Comparison of ENCODE assay signal across 16 cellular contexts in the genomic region with DNA sequence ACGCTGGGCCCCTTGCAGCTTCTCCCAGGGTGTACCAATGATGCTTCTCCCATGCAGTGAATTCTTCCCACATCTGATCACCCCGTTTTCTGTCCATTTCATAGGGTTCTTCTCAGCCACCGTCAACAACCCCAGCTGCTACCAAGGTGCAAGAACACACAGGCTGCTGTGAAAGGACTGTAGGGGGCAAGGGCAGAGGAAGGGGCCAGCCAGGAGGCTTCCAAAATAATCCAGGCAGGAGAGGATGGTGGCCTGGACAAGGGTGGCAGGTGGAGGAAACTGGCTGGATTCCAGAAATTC.
"Had no signal": no experiment of that assay in that cellular context is flagged by ENCODE, and none has a peak within 500 bp of the region (broad histone marks: within the 10 kb centered on the region; RNA-seq: fewer than 3 reads in every experiment).

No MANE protein-coding gene starts in this region.

- H3K4me3 ChIP-seq: body of pancreas, gastroesophageal sphincter, upper lobe of right lung had no signal

- H3K27ac Mint-ChIP-seq: activated naive CD4-positive, alpha-beta T cell treated with anti-CD3 and anti-CD28 coated beads, Interleukin-2, amount 50 U/mL, for 24 hours; naive B cell; stimulated activated naive B cell treated with anti-CD40 and anti-IgM and Interleukin-4, amounts not matched to agents 10 μg/mL and 1 μg/mL and 100 μg/mL, for 72 hours had no signal

- H3K4me1 ChIP-seq: gastroesophageal sphincter had no signal

- H3K9me3 Mint-ChIP-seq: activated naive CD4-positive, alpha-beta T cell treated with anti-CD3 and anti-CD28 coated beads, Interleukin-2, amount 50 U/mL, for 24 hours had no signal

- H3K36me3 ChIP-seq: gastroesophageal sphincter, upper lobe of right lung had no signal

- H3K27me3 ChIP-seq: body of pancreas, upper lobe of right lung had no signal

- H3K9me3 ChIP-seq: body of pancreas, gastroesophageal sphincter, upper lobe of right lung had no signal

- H3K27ac ChIP-seq: body of pancreas, gastroesophageal sphincter had no signal

- H3K4me1 Mint-ChIP-seq: activated naive CD4-positive, alpha-beta T cell treated with anti-CD3 and anti-CD28 coated beads, Interleukin-2, amount 50 U/mL, for 24 hours; stimulated activated naive B cell treated with anti-CD40 and anti-IgM and Interleukin-4, amounts not matched to agents 10 μg/mL and 1 μg/mL and 100 μg/mL, for 72 hours had no signal

- H3K36me3 Mint-ChIP-seq: activated naive CD4-positive, alpha-beta T cell treated with anti-CD3 and anti-CD28 coated beads, Interleukin-2, amount 50 U/mL, for 24 hours; naive B cell; stimulated activated naive B cell treated with anti-CD40 and anti-IgM and Interleukin-4, amounts not matched to agents 10 μg/mL and 1 μg/mL and 100 μg/mL, for 72 hours had no signal

- ATAC-seq: body of pancreas; gastroesophageal sphincter; left ventricle myocardium superior; sciatic nerve; stimulated activated naive B cell treated with anti-CD40 and anti-IgM and Interleukin-4, amounts not matched to agents 10 μg/mL and 1 μg/mL and 100 μg/mL, for 72 hours; upper lobe of right lung had no signal

- DNase-seq: activated CD4-positive, alpha-beta T cell treated with anti-CD3 and anti-CD28 coated beads, Interleukin-2, amount 50 U/mL, for 1 hour; activated CD4-positive, CD25-positive, alpha-beta regulatory T cell; body of pancreas; cerebellar nuclear complex; dermis blood vessel endothelial cell; left ventricle myocardium superior; naive B cell; nucleus accumbens; stimulated activated CD4-positive, alpha-beta T cell treated with anti-CD3 and anti-CD28 coated beads, Interleukin-2, amount 100 ng/mL, for 24 hours; stimulated activated naive B cell treated with anti-CD40 and anti-IgM and Interleukin-4, amounts not matched to agents 10 μg/mL and 1 μg/mL and 100 μg/mL, for 72 hours; substantia nigra; T-helper 2 cell; upper lobe of right lung had no signal

- H3K4me3 Mint-ChIP-seq: activated naive CD4-positive, alpha-beta T cell treated with anti-CD3 and anti-CD28 coated beads, Interleukin-2, amount 50 U/mL, for 24 hours; naive B cell; stimulated activated naive B cell treated with anti-CD40 and anti-IgM and Interleukin-4, amounts not matched to agents 10 μg/mL and 1 μg/mL and 100 μg/mL, for 72 hours had no signal
